ENCODE assay signal across 8 cellular contexts in genomic region chr6:150641398-150642139, GRCh38. TPM values are rescaled to one million over a fixed set of nuclear protein-coding genes. Genes with fewer than 3 reads are reported as not detected.
DNase-seq lines count a peak whose midpoint lies in the region; ATAC-seq, FAIRE-seq and TF ChIP-seq lines count a peak whose summit lies in the region.

No MANE protein-coding gene starts in this region.

- H3K36me3 Mint-ChIP-seq in brain, result peaks cover 6% of the 10 kb centered on the region
- no peaks in the 10 kb centered on the region for H3K36me3 Mint-ChIP-seq in naive thymus-derived CD8-positive, alpha-beta T cell

- H3K27ac Mint-ChIP-seq in brain, result peak overlapping the region in 4 of 5 experiments; percentile 19 to 92 (median 53)
- peak overlapping the region in 2 of 10 donors; percentile 38 to 79 for H3K27ac Mint-ChIP-seq in naive thymus-derived CD8-positive, alpha-beta T cell

- H3K9me3 Mint-ChIP-seq in brain, result peaks cover 0 to 7% (median 4%) of the 10 kb centered on the region in 5 experiments
- no peaks in the 10 kb centered on the region for H3K9me3 Mint-ChIP-seq in naive thymus-derived CD8-positive, alpha-beta T cell

- H3K4me3 Mint-ChIP-seq in brain, result peak overlapping the region in 4 of 5 experiments; percentile 27 to 80 (median 60)
- H3K4me3 Mint-ChIP-seq in naive thymus-derived CD8-positive, alpha-beta T cell, result peak overlapping the region in 9 of 10 donors; percentile 14 to 70 (median 47)

- no peaks in the 10 kb centered on the region for H3K27me3 Mint-ChIP-seq in brain
- H3K27me3 Mint-ChIP-seq in naive thymus-derived CD8-positive, alpha-beta T cell, result peaks cover 0 to 19% (median 8%) of the 10 kb centered on the region in 5 donors

- FAIRE-seq in D721Med (lab: Jason Lieb, UNC), result no peak

- ATAC-seq in GM18870 (IDR thresholded peaks at IDR 0.05; ENCODE audit: unreplicated experiment) (peak; percentile 48), HG03103 (IDR thresholded peaks at IDR 0.05; ENCODE audit: low read depth, unreplicated experiment) (peak; percentile 59), SK-N-SH treated with all-trans-retinoic acid at 6 μM for 48 hours (no peak)
- ATAC-seq in naive thymus-derived CD8-positive, alpha-beta T cell, result no peak

- DNase-seq in naive thymus-derived CD8-positive, alpha-beta T cell, result no peak
- DNase-seq in AG20443 (ENCODE audit: low spot score) (no peak), D721Med (ENCODE audit: insufficient read length, low spot score) (no peak)
- DNase-seq in activated CD4-positive, CD25-positive, alpha-beta regulatory T cell treated with anti-CD3 and anti-CD28 coated beads, Interleukin-2, amount 50 U/mL, for 72 hours, result no peak

- H3K4me1 Mint-ChIP-seq in brain, result peaks cover 68% of the 10 kb centered on the region
- H3K4me1 Mint-ChIP-seq in naive thymus-derived CD8-positive, alpha-beta T cell, result peaks cover 0 to 32% (median 2%) of the 10 kb centered on the region in 4 donors

- TF ChIP-seq CTCF in brain (conservative IDR thresholded peaks at IDR 0.05) (no peak), D721Med (IDR thresholded peaks at IDR 0.05; ENCODE audit: insufficient read depth, missing control alignments) (no peak)

- POLR2A ChIA-PET in naive thymus-derived CD8-positive, alpha-beta T cell (lab: Charles Lee), result no interaction called here

TF ChIP-seq in SK-N-SH treated with all-trans-retinoic acid at 6 μM for 48 hours, 23 proteins besides CTCF, POLR2A, EP300 and RAD21:
- no peak for TF ChIP-seq BACH2 (CRISPR knock-in tag; IDR thresholded peaks at IDR 0.05; ENCODE audit: borderline replicate concordance)
- TF ChIP-seq CSRNP3 (CRISPR knock-in tag; IDR thresholded peaks at IDR 0.05), result no peak
- TF ChIP-seq ESRRG (CRISPR knock-in tag; IDR thresholded peaks at IDR 0.05), result no peak
- TF ChIP-seq POU6F1 (CRISPR knock-in tag; IDR thresholded peaks at IDR 0.05; ENCODE audit: borderline replicate concordance, low read depth), result no peak
- TF ChIP-seq TSHZ2 (CRISPR knock-in tag; IDR thresholded peaks at IDR 0.05), result no peak
- TF ChIP-seq CREB5 (CRISPR knock-in tag; IDR thresholded peaks at IDR 0.05; ENCODE audit: low read depth), result no peak
- no peak for TF ChIP-seq TCF4 (CRISPR knock-in tag; IDR thresholded peaks at IDR 0.05; ENCODE audit: borderline replicate concordance)
- no peak for TF ChIP-seq TOX (CRISPR knock-in tag; IDR thresholded peaks at IDR 0.05; ENCODE audit: borderline replicate concordance)
- no peak for TF ChIP-seq ZFP30 (CRISPR knock-in tag; IDR thresholded peaks at IDR 0.05)
- no peak for TF ChIP-seq OSR1 (CRISPR knock-in tag; IDR thresholded peaks at IDR 0.05)
- no peak for TF ChIP-seq ZNF70 (CRISPR knock-in tag; IDR thresholded peaks at IDR 0.05)

RNA-seq across cellular contexts. Expression of gene PLEKHG1, which starts 41.9 kb away (rescaled TPM):
- 3.6 TPM for polyA plus RNA-seq in brain (ENCODE audit: insufficient read depth, low read depth, low replicate concordance)
- total RNA-seq in naive thymus-derived CD8-positive, alpha-beta T cell, result 1 to 10 TPM; 4.5 to 5.3 TPM
- 1 to 10 TPM in 1 of 3 donors, under 1 TPM in 1, not detected in 1; 0.11 to 1.0 TPM for polyA plus RNA-seq in naive thymus-derived CD8-positive, alpha-beta T cell

Comparison
In these comparisons a context has a peak if more than half of its experiments do, and no peak if none do; other contexts are left out.
1. ATAC-seq: peak in GM18870 (single experiment) and HG03103 (single experiment); none in naive thymus-derived CD8-positive, alpha-beta T cell (0 of 2) and SK-N-SH treated with all-trans-retinoic acid at 6 μM for 48 hours (single experiment).